1 cellular context compared by ENCODE assay signal in the genomic region with DNA sequence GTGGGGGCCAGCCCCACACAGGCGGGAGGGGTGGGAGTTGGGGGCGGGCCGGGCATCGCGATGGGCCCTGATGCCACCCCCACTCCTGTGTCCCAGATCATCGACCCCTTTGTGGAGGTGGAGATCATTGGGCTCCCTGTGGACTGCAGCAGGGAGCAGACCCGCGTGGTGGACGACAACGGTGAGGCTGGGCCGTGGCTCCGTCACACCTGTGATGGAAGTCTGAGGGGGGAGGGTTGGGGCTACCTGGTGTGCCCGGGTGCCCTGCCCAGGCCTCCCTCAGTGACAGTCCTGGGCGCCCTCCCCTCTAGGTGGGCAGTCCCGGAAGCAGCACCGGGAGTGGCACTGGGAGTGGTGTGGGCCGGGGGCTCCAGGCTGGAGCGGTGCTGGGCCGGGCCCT.
TF ChIP-seq lines count a peak whose summit lies in the region.

No MANE protein-coding gene starts in this region.

TF ChIP-seq in K562, 482 proteins besides CTCF, POLR2A, EP300 and RAD21:
- TF ChIP-seq XRCC4 (IDR thresholded peaks at IDR 0.05; ENCODE audit: extremely low read depth, insufficient read depth, insufficient read length) (no peak), HNRNPK (IDR thresholded peaks at IDR 0.05; ENCODE audit: low read depth, low read length, poor library complexity, severe bottlenecking) (no peak), HNRNPL (IDR thresholded peaks at IDR 0.05; ENCODE audit: low read depth, low read length) (peak; percentile 21; the same call in 1 of the 2 replicates)
TF ChIP-seq in K562: peak in this region for 1.
